1 cellular context compared by ENCODE assay signal in the genomic region with DNA sequence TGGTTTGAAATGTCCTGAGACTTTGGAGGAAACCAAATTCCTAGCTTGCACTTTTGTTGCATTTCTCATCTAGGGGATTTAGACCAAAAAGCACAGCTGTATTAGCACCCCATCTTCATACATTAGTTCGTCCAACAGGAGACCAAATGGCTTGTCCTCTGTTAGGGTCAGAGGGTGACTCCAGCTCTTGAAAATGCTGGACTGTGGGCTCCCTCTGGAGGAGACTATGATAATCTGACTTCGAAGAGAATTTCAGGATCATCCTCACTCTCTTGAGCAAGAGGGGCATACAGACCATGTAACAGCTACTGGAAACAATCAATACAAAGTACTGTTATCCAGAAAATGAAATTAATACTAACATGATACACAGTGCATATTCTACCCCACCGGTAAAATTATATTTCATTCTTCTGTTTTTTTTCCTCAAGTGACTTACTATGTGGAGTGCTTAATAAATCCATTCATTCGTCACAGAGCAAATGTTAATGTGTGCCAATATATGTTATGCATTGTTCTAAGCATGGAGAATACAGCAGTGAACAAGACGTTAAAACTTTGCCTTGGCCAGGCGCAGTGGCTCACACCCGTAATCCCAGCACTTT.
TF ChIP-seq lines count a peak whose summit lies in the region.

No MANE protein-coding gene starts in this region.

TF ChIP-seq in K562, 482 proteins besides CTCF, POLR2A, EP300 and RAD21 (continued from another document):
- TF ChIP-seq MAZ (CRISPR knock-in tag; conservative IDR thresholded peaks at IDR 0.05 in 1 of 2, IDR thresholded peaks at IDR 0.05 in 1 of 2) (peak in 1 of 2 experiments; percentile 29; a peak in 1 of 4 replicates), NR2C2 (CRISPR knock-in tag; IDR thresholded peaks at IDR 0.05) (peak; percentile 52; the same call in 1 of the 2 replicates), NR2C2 (tag; IDR thresholded peaks at IDR 0.05) (peak; percentile 95), CEBPB (tag; IDR thresholded peaks at IDR 0.05) (peak; percentile 58; the same call in 1 of the 2 replicates), CREM (IDR thresholded peaks at IDR 0.05; ENCODE audit: low read depth) (0 out of 2 replicates have a peak, but pooled peaks have one; percentile 16), ESRRA (IDR thresholded peaks at IDR 0.05; ENCODE audit: borderline replicate concordance, low read depth) (peak; percentile 77), NR2C1 (IDR thresholded peaks at IDR 0.05) (peak; percentile 83), NR2C1 (tag; IDR thresholded peaks at IDR 0.05) (peak; percentile 91), CBFA2T2 (conservative IDR thresholded peaks at IDR 0.05) (no peak), ARID2 (IDR thresholded peaks at IDR 0.05) (peak; percentile 90), CEBPG (CRISPR knock-in tag; IDR thresholded peaks at IDR 0.05) (no peak), CEBPG (tag; conservative IDR thresholded peaks at IDR 0.05 in 1 of 2, IDR thresholded peaks at IDR 0.05 in 1 of 2) (peak in 1 of 2 experiments; percentile 69; a peak in 2 of 4 replicates), AFF1 (IDR thresholded peaks at IDR 0.05; ENCODE audit: low read depth in 1 of 2, partially characterized antibody in 2 of 2) (peak in 1 of 2 experiments; percentile 23), SMC3 (conservative IDR thresholded peaks at IDR 0.05; ENCODE audit: insufficient read depth, low read depth, low read length) (peak; percentile 96), PRMT5 (CRISPR knock-in tag; IDR thresholded peaks at IDR 0.05) (no peak), FOSL1 (tag; conservative IDR thresholded peaks at IDR 0.05) (0 out of 2 replicates have a peak, but pooled peaks have one; percentile 18), CC2D1A (IDR thresholded peaks at IDR 0.05) (peak; percentile 66; the same call in 1 of the 2 replicates), ATF7 (IDR thresholded peaks at IDR 0.05) (peak; percentile 29; the same call in 1 of the 2 replicates)
- TF ChIP-seq, protein P1, sequence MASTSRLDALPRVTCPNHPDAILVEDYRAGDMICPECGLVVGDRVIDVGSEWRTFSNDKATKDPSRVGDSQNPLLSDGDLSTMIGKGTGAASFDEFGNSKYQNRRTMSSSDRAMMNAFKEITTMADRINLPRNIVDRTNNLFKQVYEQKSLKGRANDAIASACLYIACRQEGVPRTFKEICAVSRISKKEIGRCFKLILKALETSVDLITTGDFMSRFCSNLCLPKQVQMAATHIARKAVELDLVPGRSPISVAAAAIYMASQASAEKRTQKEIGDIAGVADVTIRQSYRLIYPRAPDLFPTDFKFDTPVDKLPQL (IDR thresholded peaks at IDR 0.05; ENCODE audit: extremely low read depth, insufficient read length) = no peak
- TF ChIP-seq, protein P2, sequence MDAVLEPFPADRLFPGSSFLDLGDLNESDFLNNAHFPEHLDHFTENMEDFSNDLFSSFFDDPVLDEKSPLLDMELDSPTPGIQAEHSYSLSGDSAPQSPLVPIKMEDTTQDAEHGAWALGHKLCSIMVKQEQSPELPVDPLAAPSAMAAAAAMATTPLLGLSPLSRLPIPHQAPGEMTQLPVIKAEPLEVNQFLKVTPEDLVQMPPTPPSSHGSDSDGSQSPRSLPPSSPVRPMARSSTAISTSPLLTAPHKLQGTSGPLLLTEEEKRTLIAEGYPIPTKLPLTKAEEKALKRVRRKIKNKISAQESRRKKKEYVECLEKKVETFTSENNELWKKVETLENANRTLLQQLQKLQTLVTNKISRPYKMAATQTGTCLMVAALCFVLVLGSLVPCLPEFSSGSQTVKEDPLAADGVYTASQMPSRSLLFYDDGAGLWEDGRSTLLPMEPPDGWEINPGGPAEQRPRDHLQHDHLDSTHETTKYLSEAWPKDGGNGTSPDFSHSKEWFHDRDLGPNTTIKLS (IDR thresholded peaks at IDR 0.05; ENCODE audit: borderline replicate concordance, low read depth) = no peak
- TF ChIP-seq, protein P3, sequence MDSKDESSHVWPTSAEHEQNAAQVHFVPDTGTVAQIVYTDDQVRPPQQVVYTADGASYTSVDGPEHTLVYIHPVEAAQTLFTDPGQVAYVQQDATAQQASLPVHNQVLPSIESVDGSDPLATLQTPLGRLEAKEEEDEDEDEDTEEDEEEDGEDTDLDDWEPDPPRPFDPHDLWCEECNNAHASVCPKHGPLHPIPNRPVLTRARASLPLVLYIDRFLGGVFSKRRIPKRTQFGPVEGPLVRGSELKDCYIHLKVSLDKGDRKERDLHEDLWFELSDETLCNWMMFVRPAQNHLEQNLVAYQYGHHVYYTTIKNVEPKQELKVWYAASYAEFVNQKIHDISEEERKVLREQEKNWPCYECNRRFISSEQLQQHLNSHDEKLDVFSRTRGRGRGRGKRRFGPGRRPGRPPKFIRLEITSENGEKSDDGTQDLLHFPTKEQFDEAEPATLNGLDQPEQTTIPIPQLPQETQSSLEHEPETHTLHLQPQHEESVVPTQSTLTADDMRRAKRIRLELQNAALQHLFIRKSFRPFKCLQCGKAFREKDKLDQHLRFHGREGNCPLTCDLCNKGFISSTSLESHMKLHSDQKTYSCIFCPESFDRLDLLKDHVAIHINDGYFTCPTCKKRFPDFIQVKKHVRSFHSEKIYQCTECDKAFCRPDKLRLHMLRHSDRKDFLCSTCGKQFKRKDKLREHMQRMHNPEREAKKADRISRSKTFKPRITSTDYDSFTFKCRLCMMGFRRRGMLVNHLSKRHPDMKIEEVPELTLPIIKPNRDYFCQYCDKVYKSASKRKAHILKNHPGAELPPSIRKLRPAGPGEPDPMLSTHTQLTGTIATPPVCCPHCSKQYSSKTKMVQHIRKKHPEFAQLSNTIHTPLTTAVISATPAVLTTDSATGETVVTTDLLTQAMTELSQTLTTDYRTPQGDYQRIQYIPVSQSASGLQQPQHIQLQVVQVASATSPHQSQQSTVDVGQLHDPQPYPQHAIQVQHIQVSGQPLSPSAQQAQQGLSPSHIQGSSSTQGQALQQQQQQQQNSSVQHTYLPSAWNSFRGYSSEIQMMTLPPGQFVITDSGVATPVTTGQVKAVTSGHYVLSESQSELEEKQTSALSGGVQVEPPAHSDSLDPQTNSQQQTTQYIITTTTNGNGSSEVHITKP (IDR thresholded peaks at IDR 0.05; ENCODE audit: partially characterized antibody) = peak; percentile 62
